ENCODE assay signal across 22 cellular contexts in genomic region chr4:2879026-2879425, GRCh38. TPM values are rescaled to one million over a fixed set of nuclear protein-coding genes. Genes with fewer than 3 reads are reported as not detected.
DNase-seq lines count a peak whose midpoint lies in the region; ATAC-seq, FAIRE-seq and TF ChIP-seq lines count a peak whose summit lies in the region.
"Had no signal": no experiment of that assay in that cellular context is flagged by ENCODE, and none has a peak within 500 bp of the region (broad histone marks: within the 10 kb centered on the region; RNA-seq: fewer than 3 reads in every experiment).

No MANE protein-coding gene starts in this region.

- H3K4me2 ChIP-seq in IMR-90 (ENCODE audit: low read depth, low read length) (no peak overlapping the region), astrocyte (ENCODE audit: low read length) (no peak overlapping the region)
- H3K4me2 ChIP-seq: BLaER1 treated with 17β-estradiol and CSF1 and Interleukin-3, amounts not matched to agents 10 nM and 100 nM had no signal

- no peaks in the 10 kb centered on the region for H3K9me3 Mint-ChIP-seq in activated CD4-positive, alpha-beta T cell treated with anti-CD3 and anti-CD28 coated beads, Interleukin-2, amount 10 ng/mL, durations not matched to agents 7 days and 5 days
- H3K9me3 Mint-ChIP-seq in astrocyte (ENCODE audit: unreplicated experiment) = no peaks in the 10 kb centered on the region

- no peaks in the 10 kb centered on the region for H3K9me3 ChIP-seq in IMR-90 (ENCODE audit: control insufficient read depth, insufficient read depth, low read length)
- H3K9me3 ChIP-seq in astrocyte (ENCODE audit: insufficient read depth, low read depth, low read length) = no peaks in the 10 kb centered on the region
- H3K9me3 ChIP-seq in neutrophil = no peaks in the 10 kb centered on the region
- H3K9me3 ChIP-seq in ascending aorta = no peaks in the 10 kb centered on the region
- H3K9me3 ChIP-seq: BLaER1 treated with 17β-estradiol and CSF1 and Interleukin-3, amounts not matched to agents 10 nM and 100 nM; upper lobe of left lung had no signal

- no peak overlapping the region for H4K5ac ChIP-seq in IMR-90 (ENCODE audit: low read depth, low read length)

- POLR2A ChIA-PET in activated CD4-positive, alpha-beta T cell treated with anti-CD3 and anti-CD28 coated beads, Interleukin-2, amount 10 ng/mL, durations not matched to agents 7 days and 5 days (lab: Charles Lee) = no interaction called here
- POLR2A ChIA-PET in IMR-90 (lab: Charles Lee; ENCODE audit: unreplicated experiment) = no interaction called here

- peak overlapping the region; percentile 46; the same call in 1 of the 2 replicates for H3K14ac ChIP-seq in IMR-90 (replicated peaks; ENCODE audit: low read depth, low read length)

- dilution Hi-C loops in IMR-90 (cut with HindIII; ENCODE audit: low sequenced_read_pairs, unreplicated experiment) = no loop called here

- CTCF ChIA-PET in activated CD4-positive, alpha-beta T cell treated with anti-CD3 and anti-CD28 coated beads, Interleukin-2, amount 10 ng/mL, durations not matched to agents 7 days and 5 days (lab: Charles Lee) = interaction anchor here (0.6 to 2.1 kb wide), 5 partner anchors 10 to 46 kb away, joined by 3 to 9 read pairs (median 6); no protein-coding TSS in a partner anchor
- CTCF ChIA-PET in IMR-90 (lab: Yijun Ruan, JAX) = interaction anchor here (0.6 to 0.7 kb wide), 3 partner anchors 11 to 647 kb away, joined by 3 read pairs; no protein-coding TSS in a partner anchor

- no peaks in the 10 kb centered on the region for H3K27me3 Mint-ChIP-seq in activated CD4-positive, alpha-beta T cell treated with anti-CD3 and anti-CD28 coated beads, Interleukin-2, amount 10 ng/mL, durations not matched to agents 7 days and 5 days
- no peaks in the 10 kb centered on the region for H3K27me3 Mint-ChIP-seq in astrocyte (ENCODE audit: low read depth, unreplicated experiment)

- TF ChIP-seq POLR2A in IMR-90 (IDR thresholded peaks at IDR 0.05; ENCODE audit: low read depth, low read length) = no peak

- no peak for TF ChIP-seq CTCF in IMR-90 (conservative IDR thresholded peaks at IDR 0.05; ENCODE audit: low read depth, low read length)
- no peak for TF ChIP-seq CTCF in astrocyte (IDR thresholded peaks at IDR 0.05; ENCODE audit: insufficient read depth, low read depth, low read length)
- TF ChIP-seq CTCF in neutrophil (IDR thresholded peaks at IDR 0.05) = no peak
- TF ChIP-seq CTCF in ascending aorta (IDR thresholded peaks at IDR 0.05) = no peak

- H4K8ac ChIP-seq in IMR-90 (ENCODE audit: low read depth in 2 of 2, low read length in 2 of 2) = 0 out of 4 replicates have a peak overlapping the region, but pooled peaks of 1 of the 2 experiments have one; percentile 18

- peaks cover 27% of the 10 kb centered on the region for H3K9me1 ChIP-seq in IMR-90 (ENCODE audit: insufficient read depth, low read length)

- H2BK20ac ChIP-seq in IMR-90 (ENCODE audit: low read depth, low read length) = no peak overlapping the region

- H3K4ac ChIP-seq in IMR-90 (ENCODE audit: low read depth, low read length) = 0 out of 2 replicates have a peak overlapping the region, but pooled peaks have one; percentile 6

- FAIRE-seq in astrocyte (lab: Jason Lieb, UNC) = no peak
- FAIRE-seq: A204.1, colon, GM12891 had no signal

- no peak overlapping the region for H3K4me3 Mint-ChIP-seq in activated CD4-positive, alpha-beta T cell treated with anti-CD3 and anti-CD28 coated beads, Interleukin-2, amount 10 ng/mL, durations not matched to agents 7 days and 5 days
- H3K4me3 Mint-ChIP-seq in astrocyte (ENCODE audit: unreplicated experiment) = no peak overlapping the region

- no peaks in the 10 kb centered on the region for H3K27me3 ChIP-seq in IMR-90 (ENCODE audit: control insufficient read depth, insufficient read depth, low read length)
- no peaks in the 10 kb centered on the region for H3K27me3 ChIP-seq in astrocyte (ENCODE audit: insufficient read depth, low read length)
- H3K27me3 ChIP-seq in neutrophil = no peaks in the 10 kb centered on the region
- H3K27me3 ChIP-seq in ascending aorta = no peaks in the 10 kb centered on the region
- H3K27me3 ChIP-seq: BLaER1 treated with 17β-estradiol and CSF1 and Interleukin-3, amounts not matched to agents 10 nM and 100 nM; upper lobe of left lung had no signal

- no peak overlapping the region for H2AFZ ChIP-seq in IMR-90 (replicated peaks; ENCODE audit: low read length, poor library complexity)
- no peak overlapping the region for H2AFZ ChIP-seq in astrocyte (ENCODE audit: low read depth, low read length)
- H2AFZ ChIP-seq: parathyroid adenoma had no signal

- peak overlapping the region; percentile 8 for H3K23ac ChIP-seq in IMR-90 (ENCODE audit: low read depth, low read length)

- in situ Hi-C loops in IMR-90 (cut with MboI; ENCODE audit: low sequenced_read_pairs) = no loop called here

- H4K91ac ChIP-seq in IMR-90 (ENCODE audit: insufficient read depth, low read depth, low read length) = no peak overlapping the region

- BruUV-seq in IMR-90 (replicated peaks; lab: Mats Ljungman, UMichigan) = no TSS peak

- peaks cover 34% of the 10 kb centered on the region for H4K20me1 ChIP-seq in IMR-90 (ENCODE audit: insufficient read depth, low read length)
- peaks cover 52% of the 10 kb centered on the region for H4K20me1 ChIP-seq in astrocyte (ENCODE audit: insufficient read depth, low read length)

- WGBS in IMR-90 (ENCODE audit: extremely low coverage in 2 of 2, insufficient read length in 1 of 2), 2 experiments = 73% methylated on average over 2 of the region's 5 CpGs; no CpG with 5 or more reads in 1 of the 2 experiments

- H3K4me1 ChIP-seq in IMR-90 (ENCODE audit: control insufficient read depth, insufficient read depth, low read length) (peaks cover 4% of the 10 kb centered on the region), astrocyte (ENCODE audit: insufficient read depth, low read length) (no peaks in the 10 kb centered on the region), neutrophil (ENCODE audit: control insufficient read depth in 1 of 2, insufficient read depth in 1 of 2, low read depth in 1 of 2, low read length in 1 of 2) (no peaks in the 10 kb centered on the region), ascending aorta (peaks cover 0 to 6% of the 10 kb centered on the region in 2 donors)
- H3K4me1 ChIP-seq: parathyroid adenoma had no signal

- peak overlapping the region; percentile 60 for H2AK9ac ChIP-seq in IMR-90 (replicated peaks; ENCODE audit: low read depth, low read length, poor library complexity)

- TF ChIP-seq RAD21 in IMR-90 (IDR thresholded peaks at IDR 0.05; ENCODE audit: low read length) = no peak

- peaks cover 61% of the 10 kb centered on the region for H3K79me2 ChIP-seq in astrocyte (ENCODE audit: insufficient read depth, low read length)

- H3K9ac ChIP-seq in IMR-90 (ENCODE audit: low read depth, low read length) = no peak overlapping the region
- no peak overlapping the region for H3K9ac ChIP-seq in astrocyte (ENCODE audit: low read length)
- H3K9ac ChIP-seq: BLaER1 treated with 17β-estradiol and CSF1 and Interleukin-3, amounts not matched to agents 10 nM and 100 nM; parathyroid adenoma had no signal

- peak overlapping the region; percentile 46 for H2BK5ac ChIP-seq in IMR-90 (ENCODE audit: low read depth, low read length, poor library complexity, severe bottlenecking)

- H3K36me3 ChIP-seq in IMR-90 (ENCODE audit: control insufficient read depth, insufficient read depth, low read length) (peaks cover 12% of the 10 kb centered on the region), astrocyte (ENCODE audit: insufficient read depth, low read length) (peaks cover 15% of the 10 kb centered on the region), neutrophil (peaks cover 67% of the 10 kb centered on the region), ascending aorta (peaks cover 40 to 51% of the 10 kb centered on the region in 2 donors)

- H3K27ac ChIP-seq in IMR-90 (ENCODE audit: insufficient read depth, low read length) (no peak overlapping the region), astrocyte (ENCODE audit: low read depth, low read length) (no peak overlapping the region), neutrophil (peak overlapping the region; percentile 24), ascending aorta (no peak overlapping the region)
- H3K27ac ChIP-seq: BLaER1 treated with 17β-estradiol and CSF1 and Interleukin-3, amounts not matched to agents 10 nM and 100 nM; parathyroid adenoma had no signal

- H3K36me3 Mint-ChIP-seq in activated CD4-positive, alpha-beta T cell treated with anti-CD3 and anti-CD28 coated beads, Interleukin-2, amount 10 ng/mL, durations not matched to agents 7 days and 5 days (ENCODE audit: low read depth) = peaks cover 46% of the 10 kb centered on the region
- H3K36me3 Mint-ChIP-seq in astrocyte (ENCODE audit: low read depth, unreplicated experiment) = peaks cover 36% of the 10 kb centered on the region

- ATAC-seq in IMR-90 (ENCODE audit: low read depth) (no peak), GM21423 (IDR thresholded peaks at IDR 0.05; ENCODE audit: unreplicated experiment) (no peak)
- ATAC-seq: PC-3 had no signal

- no peak overlapping the region for H2BK15ac ChIP-seq in IMR-90 (ENCODE audit: low read depth, low read length)

- intact Hi-C loops in IMR-90 (cut with micrococcal nuclease) = no loop called here
- intact Hi-C loops in ascending aorta (cut with DNase I) = no loop called here

- H3K4me3 ChIP-seq in IMR-90 (ENCODE audit: insufficient read depth, low read depth, low read length) (no peak overlapping the region), astrocyte (ENCODE audit: insufficient read depth, low read depth, low read length) (no peak overlapping the region), neutrophil (ENCODE audit: low read depth in 1 of 2, low read length in 1 of 2) (no peak overlapping the region), ascending aorta (no peak overlapping the region)
- H3K4me3 ChIP-seq: BLaER1 treated with 17β-estradiol and CSF1 and Interleukin-3, amounts not matched to agents 10 nM and 100 nM; lung; upper lobe of left lung had no signal

- peak overlapping the region; percentile 57; the same call in 1 of the 2 replicates for H2AK5ac ChIP-seq in IMR-90 (ENCODE audit: low read depth, low read length)

- H3K27ac Mint-ChIP-seq in activated CD4-positive, alpha-beta T cell treated with anti-CD3 and anti-CD28 coated beads, Interleukin-2, amount 10 ng/mL, durations not matched to agents 7 days and 5 days = peak overlapping the region; percentile 3
- H3K27ac Mint-ChIP-seq in astrocyte (ENCODE audit: unreplicated experiment) = peak overlapping the region; percentile 47

- H3K4me1 Mint-ChIP-seq in activated CD4-positive, alpha-beta T cell treated with anti-CD3 and anti-CD28 coated beads, Interleukin-2, amount 10 ng/mL, durations not matched to agents 7 days and 5 days = peaks cover 17% of the 10 kb centered on the region
- H3K4me1 Mint-ChIP-seq in astrocyte (ENCODE audit: low read depth, unreplicated experiment) = peaks cover 19% of the 10 kb centered on the region

- H3K18ac ChIP-seq in IMR-90 (ENCODE audit: low read depth, low read length) = no peak overlapping the region

- peaks cover 51 to 65% of the 10 kb centered on the region in 2 experiments for H3K79me1 ChIP-seq in IMR-90 (ENCODE audit: low read depth in 1 of 2, low read length in 2 of 2)

- H2BK120ac ChIP-seq in IMR-90 (ENCODE audit: low read depth, low read length) = no peak overlapping the region

- no peak overlapping the region for H3K56ac ChIP-seq in IMR-90 (ENCODE audit: extremely low read depth, insufficient read depth, low read length)

- no peak for DNase-seq in activated CD4-positive, alpha-beta T cell treated with anti-CD3 and anti-CD28 coated beads, Interleukin-2, amount 10 ng/mL, durations not matched to agents 7 days and 5 days
- DNase-seq in activated CD4-positive, alpha-beta T cell treated with anti-CD3 and anti-CD28 coated beads, Interleukin-2, amount 50 U/mL, for 48 hours = no peak
- DNase-seq in IMR-90 (no peak), astrocyte (ENCODE audit: low read depth) (no peak), ascending aorta (ENCODE audit: low spot score in 2 of 2) (no peak), NCI-H2107 (lab: John Stamatoyannopoulos, UW) (no peak)
- DNase-seq: activated gamma-delta T cell treated with Interleukin-2 at 50 U/mL for 16 hours, GDM1, HCEC 1CT, NCI-H1436 treated with DMSO at 0.1 percent for 48 hours, NCI-H2171 treated with DMSO at 0.1 percent for 48 hours, NCI-H774, PC-3, upper lobe of left lung had no signal

RNA-seq across cellular contexts. Expression of gene ADD1, which starts 35.4 kb away (rescaled TPM):
- total RNA-seq in activated CD4-positive, alpha-beta T cell treated with anti-CD3 and anti-CD28 coated beads, Interleukin-2, amount 10 ng/mL, durations not matched to agents 7 days and 5 days = 100 to 1,000 TPM; 264 to 266 TPM
- total RNA-seq in IMR-90 (2012; rRNA removed) = 117 and 122 TPM in 2 replicates
- 190 and 215 TPM in 2 replicates for polyA plus RNA-seq in IMR-90 (2012; rRNA removed)
- polyA plus RNA-seq in IMR-90 (2012; cell fraction: cytosol; rRNA removed) = 170 and 354 TPM in 2 replicates
- polyA plus RNA-seq in IMR-90 (2012; cell fraction: nucleus; rRNA removed; ENCODE audit: low replicate concordance) = 291 and 369 TPM in 2 replicates
- total RNA-seq in astrocyte = 258 and 280 TPM in 2 replicates
- 261 TPM for total RNA-seq in ascending aorta
